Comparison of ENCODE assay signal across 9 cellular contexts in the genomic region with DNA sequence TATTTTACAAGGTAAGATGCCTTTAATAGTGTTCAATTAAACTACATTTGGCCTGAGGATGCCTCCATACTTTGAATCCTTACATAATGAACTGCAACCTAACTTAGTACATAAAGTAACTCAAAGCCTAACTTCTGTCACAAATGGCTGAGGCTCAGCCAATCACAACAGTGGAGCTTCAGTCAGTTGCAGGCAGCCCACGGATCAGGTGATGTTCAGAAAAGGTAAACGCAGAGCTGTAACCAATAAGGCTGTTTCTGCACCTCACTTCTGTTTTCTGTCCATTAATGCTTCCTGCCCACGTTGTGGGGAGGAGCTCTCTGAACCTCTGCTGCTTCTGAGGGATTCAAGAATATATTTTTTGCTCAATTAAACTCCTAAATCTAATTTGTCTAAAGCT.
DNase-seq lines count a peak whose midpoint lies in the region; ATAC-seq and TF ChIP-seq lines count a peak whose summit lies in the region.
"Had no signal": no experiment of that assay in that cellular context is flagged by ENCODE, and none has a peak within 500 bp of the region (broad histone marks: within the 10 kb centered on the region; RNA-seq: fewer than 3 reads in every experiment).

No MANE protein-coding gene starts in this region.

- CTCF ChIA-PET in activated CD8-positive, alpha-beta T cell treated with anti-CD3 and anti-CD28 coated beads, Interleukin-2, amount 10 ng/mL, durations not matched to agents 7 days and 5 days (lab: Charles Lee) = interaction anchor here (0.9 to 1.9 kb wide), 4 partner anchors 30 to 136 kb away, joined by 3 to 7 read pairs (median 4); no protein-coding TSS in a partner anchor

- intact Hi-C loops in tibial artery (cut with DNase I; ENCODE audit: low total_unique reads) = no loop called here

- peaks cover 11% of the 10 kb centered on the region for H3K27me3 Mint-ChIP-seq in activated CD8-positive, alpha-beta T cell treated with anti-CD3 and anti-CD28 coated beads, Interleukin-2, amount 10 ng/mL, durations not matched to agents 7 days and 5 days (ENCODE audit: low read depth)
- no peaks in the 10 kb centered on the region for H3K27me3 Mint-ChIP-seq in glutamatergic neuron (ENCODE audit: unreplicated experiment)

- no peak overlapping the region for H3K27ac ChIP-seq in effector memory CD4-positive, alpha-beta T cell (ENCODE audit: insufficient read depth, low read length, poor library complexity, severe bottlenecking)
- no peak overlapping the region for H3K27ac ChIP-seq in tibial artery

- peaks cover 6% of the 10 kb centered on the region for H3K9me3 Mint-ChIP-seq in activated CD8-positive, alpha-beta T cell treated with anti-CD3 and anti-CD28 coated beads, Interleukin-2, amount 10 ng/mL, durations not matched to agents 7 days and 5 days (ENCODE audit: insufficient read depth)
- H3K9me3 Mint-ChIP-seq in glutamatergic neuron (ENCODE audit: unreplicated experiment) = no peaks in the 10 kb centered on the region

- POLR2A ChIA-PET in activated CD8-positive, alpha-beta T cell treated with anti-CD3 and anti-CD28 coated beads, Interleukin-2, amount 10 ng/mL, durations not matched to agents 7 days and 5 days (lab: Charles Lee) = no interaction called here

- H3K27ac Mint-ChIP-seq in activated CD8-positive, alpha-beta T cell treated with anti-CD3 and anti-CD28 coated beads, Interleukin-2, amount 10 ng/mL, durations not matched to agents 7 days and 5 days = no peak overlapping the region
- H3K27ac Mint-ChIP-seq in glutamatergic neuron (ENCODE audit: unreplicated experiment) = no peak overlapping the region

- H3K27me3 ChIP-seq in effector memory CD4-positive, alpha-beta T cell (replicated peaks; ENCODE audit: control insufficient read depth, insufficient read depth, low read length, poor library complexity, severe bottlenecking) = no peaks in the 10 kb centered on the region
- no peaks in the 10 kb centered on the region for H3K27me3 ChIP-seq in tibial artery

- H3K36me3 ChIP-seq in effector memory CD4-positive, alpha-beta T cell (ENCODE audit: control insufficient read depth, insufficient read depth, low read length) = no peaks in the 10 kb centered on the region
- H3K36me3 ChIP-seq in tibial artery = no peaks in the 10 kb centered on the region

- ATAC-seq in GM18517 (IDR thresholded peaks at IDR 0.05; ENCODE audit: unreplicated experiment) (peak; percentile 95), GM19468 (IDR thresholded peaks at IDR 0.05; ENCODE audit: extremely low read depth, unreplicated experiment) (peak; percentile 81), HG03135 (IDR thresholded peaks at IDR 0.05; ENCODE audit: unreplicated experiment) (peak; percentile 97)
- ATAC-seq in activated CD8-positive, alpha-beta T cell treated with anti-CD3 and anti-CD28 coated beads, Interleukin-2, amount 10 ng/mL, durations not matched to agents 7 days and 5 days = peak; percentile 39

- peaks cover 4% of the 10 kb centered on the region for H3K36me3 Mint-ChIP-seq in activated CD8-positive, alpha-beta T cell treated with anti-CD3 and anti-CD28 coated beads, Interleukin-2, amount 10 ng/mL, durations not matched to agents 7 days and 5 days (ENCODE audit: low read depth)
- no peaks in the 10 kb centered on the region for H3K36me3 Mint-ChIP-seq in glutamatergic neuron (ENCODE audit: unreplicated experiment)

- H3K4me1 Mint-ChIP-seq in activated CD8-positive, alpha-beta T cell treated with anti-CD3 and anti-CD28 coated beads, Interleukin-2, amount 10 ng/mL, durations not matched to agents 7 days and 5 days (ENCODE audit: low read depth) = peaks cover 15% of the 10 kb centered on the region
- no peaks in the 10 kb centered on the region for H3K4me1 Mint-ChIP-seq in glutamatergic neuron (ENCODE audit: low read depth, unreplicated experiment)

- TF ChIP-seq CTCF in glutamatergic neuron (IDR thresholded peaks at IDR 0.05; ENCODE audit: partially characterized antibody, unreplicated experiment) (no peak), tibial artery (IDR thresholded peaks at IDR 0.05) (no peak)

- no peaks in the 10 kb centered on the region for H3K9me3 ChIP-seq in effector memory CD4-positive, alpha-beta T cell (ENCODE audit: control insufficient read depth, low read length)
- no peaks in the 10 kb centered on the region for H3K9me3 ChIP-seq in tibial artery

- peak; percentile 22 for DNase-seq in activated CD8-positive, alpha-beta T cell treated with anti-CD3 and anti-CD28 coated beads, Interleukin-2, amount 10 ng/mL, durations not matched to agents 7 days and 5 days
- no peak for DNase-seq in effector memory CD4-positive, alpha-beta T cell
- DNase-seq in glutamatergic neuron (no peak), iPS-NIHi7 (ENCODE audit: extremely low spot score) (no peak), tibial artery (no peak)
- DNase-seq: NCI-H1436 had no signal

- no peak overlapping the region for H3K4me3 ChIP-seq in effector memory CD4-positive, alpha-beta T cell (ENCODE audit: insufficient read depth, low read depth, low read length, poor library complexity, severe bottlenecking)
- no peak overlapping the region for H3K4me3 ChIP-seq in tibial artery

- no peak overlapping the region for H3K4me3 Mint-ChIP-seq in activated CD8-positive, alpha-beta T cell treated with anti-CD3 and anti-CD28 coated beads, Interleukin-2, amount 10 ng/mL, durations not matched to agents 7 days and 5 days
- no peak overlapping the region for H3K4me3 Mint-ChIP-seq in glutamatergic neuron (ENCODE audit: unreplicated experiment)

- H3K4me1 ChIP-seq in effector memory CD4-positive, alpha-beta T cell (ENCODE audit: control insufficient read depth, insufficient read depth, low read length, poor library complexity, severe bottlenecking) = no peaks in the 10 kb centered on the region
- H3K4me1 ChIP-seq in tibial artery = no peaks in the 10 kb centered on the region

Comparison
In these comparisons a context has a peak if more than half of its experiments do, and no peak if none do; other contexts are left out.
1. ATAC-seq: peak in every context shown above with its lines; median percentile 97 in HG03135; 95 in GM18517; 81 in GM19468; 39 in activated CD8-positive, alpha-beta T cell treated with anti-CD3 and anti-CD28 coated beads, Interleukin-2, amount 10 ng/mL, durations not matched to agents 7 days and 5 days.